ENCODE assay signal across 16 cellular contexts in genomic region chr1:10057744-10058294, GRCh38. TPM values are rescaled to one million over a fixed set of nuclear protein-coding genes. Genes with fewer than 3 reads are reported as not detected.
DNase-seq lines count a peak whose midpoint lies in the region; ATAC-seq, FAIRE-seq and TF ChIP-seq lines count a peak whose summit lies in the region.
"Had no signal": no experiment of that assay in that cellular context is flagged by ENCODE, and none has a peak within 500 bp of the region (broad histone marks: within the 10 kb centered on the region; RNA-seq: fewer than 3 reads in every experiment).

No MANE protein-coding gene starts in this region.

- peaks cover 8 to 96% (median 69%) of the 10 kb centered on the region in 11 experiments; a peak in 20 of 22 replicates for H4K20me1 ChIP-seq in BLaER1 treated with 17β-estradiol and CSF1 and Interleukin-3, amounts not matched to agents 10 nM and 100 nM

- ATAC-seq in foreskin keratinocyte = no peak
- no peak for ATAC-seq in gastrocnemius medialis
- ATAC-seq in effector memory CD8-positive, alpha-beta T cell (replicated peaks) = no peak
- no peak for ATAC-seq in GM21390 (IDR thresholded peaks at IDR 0.05; ENCODE audit: unreplicated experiment)
- no peak for ATAC-seq in naive thymus-derived CD8-positive, alpha-beta T cell

- H3K36me3 Mint-ChIP-seq in effector memory CD8-positive, alpha-beta T cell (ENCODE audit: insufficient read depth) = peaks cover 18% of the 10 kb centered on the region
- peaks cover 0 to 33% (median 3%) of the 10 kb centered on the region in 3 donors for H3K36me3 Mint-ChIP-seq in naive thymus-derived CD8-positive, alpha-beta T cell

- H3K27ac ChIP-seq in BLaER1 treated with 17β-estradiol and CSF1 and Interleukin-3, amounts not matched to agents 10 nM and 100 nM = peak overlapping the region in 5 of 11 experiments; percentile 1 to 60 (median 24); a peak in 3 of 22 replicates
- H3K27ac ChIP-seq in SK-N-MC (0 out of 2 replicates have a peak overlapping the region, but pooled peaks have one; percentile 5), foreskin keratinocyte (peak overlapping the region; percentile 68), gastrocnemius medialis (peak overlapping the region in 3 of 4 donors; percentile 22 to 48 (median 46))

- no peak overlapping the region for H3K4me3 ChIP-seq in BLaER1 treated with 17β-estradiol and CSF1 and Interleukin-3, amounts not matched to agents 10 nM and 100 nM
- H3K4me3 ChIP-seq in SK-N-MC (no peak overlapping the region), gastrocnemius medialis (no peak overlapping the region)
- H3K4me3 ChIP-seq: skin epidermis had no signal

- H3K9ac ChIP-seq in BLaER1 treated with 17β-estradiol and CSF1 and Interleukin-3, amounts not matched to agents 10 nM and 100 nM = no peak overlapping the region
- no peak overlapping the region for H3K9ac ChIP-seq in SK-N-MC (ENCODE audit: insufficient read length)

- H3K9me3 ChIP-seq in BLaER1 treated with 17β-estradiol and CSF1 and Interleukin-3, amounts not matched to agents 10 nM and 100 nM (replicated peaks in 1 of 11) = peaks cover 0 to 5% (median 0%) of the 10 kb centered on the region in 11 experiments; a peak in 1 of 22 replicates
- H3K9me3 ChIP-seq in SK-N-MC (ENCODE audit: low read depth, low read length) (no peaks in the 10 kb centered on the region), gastrocnemius medialis (no peaks in the 10 kb centered on the region)

- peak overlapping the region in 1 of 2 donors; percentile 38 for H3K27ac Mint-ChIP-seq in effector memory CD8-positive, alpha-beta T cell
- H3K27ac Mint-ChIP-seq in naive thymus-derived CD8-positive, alpha-beta T cell = peak overlapping the region in 1 of 10 donors; percentile 2
- H3K27ac Mint-ChIP-seq: activated naive CD4-positive, alpha-beta T cell treated with anti-CD3 and anti-CD28 coated beads, Interleukin-2, amount 50 U/mL, for 24 hours had no signal

- H3K4me2 ChIP-seq in BLaER1 treated with 17β-estradiol and CSF1 and Interleukin-3, amounts not matched to agents 10 nM and 100 nM = peak overlapping the region; percentile 41 to 70 (median 60); a peak in 18 of 22 replicates

- no peak for FAIRE-seq in RCC 7860 (lab: Jason Lieb, UNC)

- no peak overlapping the region for H3K4me3 Mint-ChIP-seq in effector memory CD8-positive, alpha-beta T cell
- H3K4me3 Mint-ChIP-seq in naive thymus-derived CD8-positive, alpha-beta T cell = no peak overlapping the region
- H3K4me3 Mint-ChIP-seq: activated naive CD4-positive, alpha-beta T cell treated with anti-CD3 and anti-CD28 coated beads, Interleukin-2, amount 50 U/mL, for 24 hours; central memory CD8-positive, alpha-beta T cell; immature natural killer cell had no signal

- no peak for TF ChIP-seq CTCF in foreskin keratinocyte (conservative IDR thresholded peaks at IDR 0.05)
- TF ChIP-seq CTCF in gastrocnemius medialis (IDR thresholded peaks at IDR 0.05 in 4 of 5, conservative IDR thresholded peaks at IDR 0.05 in 1 of 5) = no peak

- H3K9me3 Mint-ChIP-seq in effector memory CD8-positive, alpha-beta T cell = no peaks in the 10 kb centered on the region
- H3K9me3 Mint-ChIP-seq in naive thymus-derived CD8-positive, alpha-beta T cell = no peaks in the 10 kb centered on the region
- H3K9me3 Mint-ChIP-seq: activated naive CD4-positive, alpha-beta T cell treated with anti-CD3 and anti-CD28 coated beads, Interleukin-2, amount 50 U/mL, for 24 hours; central memory CD8-positive, alpha-beta T cell; immature natural killer cell had no signal

- in situ Hi-C loops in gastrocnemius medialis (cut with MboI; ENCODE audit: low sequenced_read_pairs in 4 of 4) = no loop called here

- H3K27me3 ChIP-seq in BLaER1 treated with 17β-estradiol and CSF1 and Interleukin-3, amounts not matched to agents 10 nM and 100 nM = no peaks in the 10 kb centered on the region
- H3K27me3 ChIP-seq in foreskin keratinocyte (no peaks in the 10 kb centered on the region), gastrocnemius medialis (no peaks in the 10 kb centered on the region)

- POLR2A ChIA-PET in naive thymus-derived CD8-positive, alpha-beta T cell (lab: Charles Lee) = no interaction called here

- no peak for DNase-seq in SK-N-MC (ENCODE audit: low read depth, low spot score)
- no peak for DNase-seq in foreskin keratinocyte
- DNase-seq in gastrocnemius medialis = no peak
- no peak for DNase-seq in effector memory CD8-positive, alpha-beta T cell
- DNase-seq in naive thymus-derived CD8-positive, alpha-beta T cell = no peak
- DNase-seq in RCC 7860 (ENCODE audit: low spot score) = no peak
- DNase-seq: activated CD4-positive, alpha-beta T cell treated with anti-CD3 and anti-CD28 coated beads for 4 hours; immature natural killer cell; KBM-7; midbrain; NCI-H1105 had no signal

- H3K4me1 ChIP-seq in BLaER1 treated with 17β-estradiol and CSF1 and Interleukin-3, amounts not matched to agents 10 nM and 100 nM = peaks cover 29 to 47% (median 39%) of the 10 kb centered on the region in 10 experiments
- H3K4me1 ChIP-seq in foreskin keratinocyte = peaks cover 16% of the 10 kb centered on the region
- peaks cover 23 to 60% of the 10 kb centered on the region in 2 donors for H3K4me1 ChIP-seq in gastrocnemius medialis

- peaks cover 7 to 16% of the 10 kb centered on the region in 2 donors for H3K4me1 Mint-ChIP-seq in effector memory CD8-positive, alpha-beta T cell (ENCODE audit: low read depth in 2 of 2)
- peaks cover 0 to 14% (median 9%) of the 10 kb centered on the region in 4 donors for H3K4me1 Mint-ChIP-seq in naive thymus-derived CD8-positive, alpha-beta T cell

- H3K36me3 ChIP-seq in BLaER1 treated with 17β-estradiol and CSF1 and Interleukin-3, amounts not matched to agents 10 nM and 100 nM = peaks cover 18 to 44% (median 27%) of the 10 kb centered on the region in 11 experiments
- H3K36me3 ChIP-seq in SK-N-MC (ENCODE audit: insufficient read depth, low read length) (no peaks in the 10 kb centered on the region; the same call in 1 of the 2 replicates), gastrocnemius medialis (no peaks in the 10 kb centered on the region)

- no peak for TF ChIP-seq POLR2A in gastrocnemius medialis (IDR thresholded peaks at IDR 0.05)

- intact Hi-C loops in gastrocnemius medialis (cut with DNase I; ENCODE audit: low total_unique reads) = no loop called here

- H3K27me3 Mint-ChIP-seq in effector memory CD8-positive, alpha-beta T cell = no peaks in the 10 kb centered on the region
- no peaks in the 10 kb centered on the region for H3K27me3 Mint-ChIP-seq in naive thymus-derived CD8-positive, alpha-beta T cell
- H3K27me3 Mint-ChIP-seq: activated naive CD4-positive, alpha-beta T cell treated with anti-CD3 and anti-CD28 coated beads, Interleukin-2, amount 50 U/mL, for 24 hours; central memory CD8-positive, alpha-beta T cell had no signal

RNA-seq across cellular contexts. Expression of gene UBE4B, which starts 25.1 kb away (rescaled TPM):
- total RNA-seq in foreskin keratinocyte (36.2 and 37.2 TPM in 2 replicates), gastrocnemius medialis (100 to 1,000 TPM in 2 of 4 donors, 10 to 100 TPM in 2; 42.6 to 143 (median 98.2) TPM)
- polyA plus RNA-seq in foreskin keratinocyte = 11.4 and 13.2 TPM in 2 replicates
- 10 to 100 TPM; 40.0 to 45.3 TPM for total RNA-seq in naive thymus-derived CD8-positive, alpha-beta T cell
- polyA plus RNA-seq in naive thymus-derived CD8-positive, alpha-beta T cell = 10 to 100 TPM in 1 of 3 donors, 1 to 10 TPM in 2; 8.4 to 10.4 (median 9.6) TPM
